Comparison of ENCODE assay signal across 28 cellular contexts in the genomic region with DNA sequence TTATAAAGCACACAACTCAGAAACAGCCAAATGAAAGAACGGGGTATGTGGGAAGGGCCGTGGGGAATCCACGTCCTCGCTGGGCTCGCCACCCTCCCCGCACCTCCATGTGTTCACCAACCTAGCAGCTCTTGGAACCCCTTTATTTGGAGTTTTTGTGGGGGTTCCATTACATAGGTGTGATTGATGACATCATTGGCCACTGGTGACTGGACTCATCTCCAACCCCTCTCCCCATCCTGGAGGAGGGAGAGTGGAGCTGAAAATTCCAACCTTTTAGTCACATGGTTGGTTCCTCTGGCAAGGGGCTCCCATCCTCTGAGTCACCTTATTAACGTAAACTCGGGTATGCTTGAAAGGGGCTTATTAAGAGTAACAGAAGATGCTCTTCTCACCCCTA.
"Had no signal": no experiment of that assay in that cellular context is flagged by ENCODE, and none has a peak within 500 bp of the region (broad histone marks: within the 10 kb centered on the region; RNA-seq: fewer than 3 reads in every experiment).

No MANE protein-coding gene starts in this region.

- H3K4me1 ChIP-seq: colonic mucosa, esophagus muscularis mucosa, foreskin keratinocyte, gastroesophageal sphincter, heart left ventricle had no signal

- H3K27ac ChIP-seq: colonic mucosa, coronary artery, dorsolateral prefrontal cortex, epithelial cell of prostate, esophagus muscularis mucosa, esophagus squamous epithelium, foreskin keratinocyte, gastrocnemius medialis, gastroesophageal sphincter, heart left ventricle, heart right ventricle had no signal

- H3K9me3 ChIP-seq: colonic mucosa, esophagus muscularis mucosa, esophagus squamous epithelium, gastrocnemius medialis, gastroesophageal sphincter, heart right ventricle had no signal

- FAIRE-seq: colon, endometrium, endothelial cell of umbilical vein, frontal cortex had no signal

- H3K36me3 ChIP-seq: colonic mucosa, esophagus muscularis mucosa, esophagus squamous epithelium, gastrocnemius medialis, gastroesophageal sphincter, heart left ventricle, heart right ventricle had no signal

- H3K27me3 ChIP-seq: colonic mucosa, dorsolateral prefrontal cortex, esophagus muscularis mucosa, esophagus squamous epithelium, foreskin keratinocyte, gastrocnemius medialis, gastroesophageal sphincter, heart left ventricle, heart right ventricle had no signal

- H3K4me3 ChIP-seq: colonic mucosa, coronary artery, dorsolateral prefrontal cortex, esophagus muscularis mucosa, esophagus squamous epithelium, gastrocnemius medialis, gastroesophageal sphincter, heart left ventricle, heart right ventricle had no signal

- DNase-seq: colonic mucosa; cortex of kidney; dermis blood vessel endothelial cell; dorsolateral prefrontal cortex; effector CD4-positive, alpha-beta T cell; effector CD8-positive, alpha-beta T cell; effector memory CD4-positive, alpha-beta T cell; effector memory CD8-positive, alpha-beta T cell; endodermal cell; erythroblast; esophagus squamous epithelium; foreskin fibroblast; foreskin keratinocyte; foreskin melanocyte; gastrocnemius medialis; glutamatergic neuron; head of caudate nucleus; heart left ventricle; heart right ventricle had no signal

- ATAC-seq: effector memory CD8-positive, alpha-beta T cell; esophagus mucosa; foreskin keratinocyte; gastrocnemius medialis; gastroesophageal sphincter; heart left ventricle; heart right ventricle had no signal
